1 cellular context compared by ENCODE assay signal in the genomic region with DNA sequence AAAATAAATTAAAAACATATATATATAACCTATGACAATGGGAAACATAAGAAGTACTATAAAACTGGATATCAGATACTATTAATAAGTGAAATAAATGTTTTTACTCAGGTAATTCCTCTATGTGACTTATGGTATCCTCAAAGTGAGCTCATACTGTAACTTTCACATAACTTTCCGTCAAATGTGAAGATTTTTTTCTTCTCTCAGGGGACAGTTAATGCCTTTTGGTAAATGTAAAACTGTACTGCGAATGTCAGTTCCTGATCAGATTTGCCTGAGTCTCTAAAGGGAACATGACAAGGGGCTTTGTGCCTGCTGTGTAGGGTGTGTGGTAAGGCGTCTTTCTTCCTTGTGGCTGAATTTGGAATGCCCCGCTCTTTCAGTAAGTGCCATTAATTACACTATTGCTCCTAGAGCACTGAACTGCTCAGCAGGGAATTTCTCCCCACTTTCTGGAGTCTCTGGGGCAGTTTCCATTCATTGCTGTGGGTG.
A peak's percentile ranks its signal among the peaks of the same experiment; 100 is the strongest.
TF ChIP-seq lines count a peak whose summit lies in the region.

No MANE protein-coding gene starts in this region.

TF ChIP-seq in K562, 482 proteins besides CTCF, POLR2A, EP300 and RAD21 (continued from another document):
- TF ChIP-seq, protein P1, sequence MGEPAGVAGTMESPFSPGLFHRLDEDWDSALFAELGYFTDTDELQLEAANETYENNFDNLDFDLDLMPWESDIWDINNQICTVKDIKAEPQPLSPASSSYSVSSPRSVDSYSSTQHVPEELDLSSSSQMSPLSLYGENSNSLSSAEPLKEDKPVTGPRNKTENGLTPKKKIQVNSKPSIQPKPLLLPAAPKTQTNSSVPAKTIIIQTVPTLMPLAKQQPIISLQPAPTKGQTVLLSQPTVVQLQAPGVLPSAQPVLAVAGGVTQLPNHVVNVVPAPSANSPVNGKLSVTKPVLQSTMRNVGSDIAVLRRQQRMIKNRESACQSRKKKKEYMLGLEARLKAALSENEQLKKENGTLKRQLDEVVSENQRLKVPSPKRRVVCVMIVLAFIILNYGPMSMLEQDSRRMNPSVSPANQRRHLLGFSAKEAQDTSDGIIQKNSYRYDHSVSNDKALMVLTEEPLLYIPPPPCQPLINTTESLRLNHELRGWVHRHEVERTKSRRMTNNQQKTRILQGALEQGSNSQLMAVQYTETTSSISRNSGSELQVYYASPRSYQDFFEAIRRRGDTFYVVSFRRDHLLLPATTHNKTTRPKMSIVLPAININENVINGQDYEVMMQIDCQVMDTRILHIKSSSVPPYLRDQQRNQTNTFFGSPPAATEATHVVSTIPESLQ (CRISPR knock-in tag; IDR thresholded peaks at IDR 0.05), result 0 out of 2 replicates have a peak, but pooled peaks have one; percentile 52
- TF ChIP-seq GTF3C2 (IDR thresholded peaks at IDR 0.05; ENCODE audit: borderline replicate concordance, extremely low read depth, insufficient read length) (no peak), ZNF79 (CRISPR knock-in tag; IDR thresholded peaks at IDR 0.05; ENCODE audit: low read depth) (0 out of 2 replicates have a peak, but pooled peaks have one; percentile 11), SMARCB1 (IDR thresholded peaks at IDR 0.05; ENCODE audit: insufficient read length, low read depth) (peak; percentile 33), KDM1A (IDR thresholded peaks at IDR 0.05) (peak in 1 of 2 experiments; percentile 25; a peak in 1 of 4 replicates), ATF3 (IDR thresholded peaks at IDR 0.05) (no peak), ATF3 (CRISPR knock-in tag; conservative IDR thresholded peaks at IDR 0.05) (no peak), ZNF583 (CRISPR knock-in tag; IDR thresholded peaks at IDR 0.05) (0 out of 2 replicates have a peak, but pooled peaks have one; percentile 3), GATAD2A (IDR thresholded peaks at IDR 0.05) (no peak)
- TF ChIP-seq, protein P2, sequence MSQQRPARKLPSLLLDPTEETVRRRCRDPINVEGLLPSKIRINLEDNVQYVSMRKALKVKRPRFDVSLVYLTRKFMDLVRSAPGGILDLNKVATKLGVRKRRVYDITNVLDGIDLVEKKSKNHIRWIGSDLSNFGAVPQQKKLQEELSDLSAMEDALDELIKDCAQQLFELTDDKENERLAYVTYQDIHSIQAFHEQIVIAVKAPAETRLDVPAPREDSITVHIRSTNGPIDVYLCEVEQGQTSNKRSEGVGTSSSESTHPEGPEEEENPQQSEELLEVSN (IDR thresholded peaks at IDR 0.05; ENCODE audit: borderline replicate concordance in 1 of 2, extremely low read depth in 1 of 2, insufficient read depth in 1 of 2, insufficient read length in 1 of 2, low read depth in 1 of 2, low read length in 1 of 2, poor library complexity in 1 of 2, severe bottlenecking in 1 of 2), result peak in 1 of 2 experiments; percentile 6
- TF ChIP-seq, protein P3, sequence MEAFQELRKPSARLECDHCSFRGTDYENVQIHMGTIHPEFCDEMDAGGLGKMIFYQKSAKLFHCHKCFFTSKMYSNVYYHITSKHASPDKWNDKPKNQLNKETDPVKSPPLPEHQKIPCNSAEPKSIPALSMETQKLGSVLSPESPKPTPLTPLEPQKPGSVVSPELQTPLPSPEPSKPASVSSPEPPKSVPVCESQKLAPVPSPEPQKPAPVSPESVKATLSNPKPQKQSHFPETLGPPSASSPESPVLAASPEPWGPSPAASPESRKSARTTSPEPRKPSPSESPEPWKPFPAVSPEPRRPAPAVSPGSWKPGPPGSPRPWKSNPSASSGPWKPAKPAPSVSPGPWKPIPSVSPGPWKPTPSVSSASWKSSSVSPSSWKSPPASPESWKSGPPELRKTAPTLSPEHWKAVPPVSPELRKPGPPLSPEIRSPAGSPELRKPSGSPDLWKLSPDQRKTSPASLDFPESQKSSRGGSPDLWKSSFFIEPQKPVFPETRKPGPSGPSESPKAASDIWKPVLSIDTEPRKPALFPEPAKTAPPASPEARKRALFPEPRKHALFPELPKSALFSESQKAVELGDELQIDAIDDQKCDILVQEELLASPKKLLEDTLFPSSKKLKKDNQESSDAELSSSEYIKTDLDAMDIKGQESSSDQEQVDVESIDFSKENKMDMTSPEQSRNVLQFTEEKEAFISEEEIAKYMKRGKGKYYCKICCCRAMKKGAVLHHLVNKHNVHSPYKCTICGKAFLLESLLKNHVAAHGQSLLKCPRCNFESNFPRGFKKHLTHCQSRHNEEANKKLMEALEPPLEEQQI (IDR thresholded peaks at IDR 0.05), result 0 out of 2 replicates have a peak, but pooled peaks have one; percentile 32
